Comparison of ENCODE assay signal across 1 cellular context in the genomic region with DNA sequence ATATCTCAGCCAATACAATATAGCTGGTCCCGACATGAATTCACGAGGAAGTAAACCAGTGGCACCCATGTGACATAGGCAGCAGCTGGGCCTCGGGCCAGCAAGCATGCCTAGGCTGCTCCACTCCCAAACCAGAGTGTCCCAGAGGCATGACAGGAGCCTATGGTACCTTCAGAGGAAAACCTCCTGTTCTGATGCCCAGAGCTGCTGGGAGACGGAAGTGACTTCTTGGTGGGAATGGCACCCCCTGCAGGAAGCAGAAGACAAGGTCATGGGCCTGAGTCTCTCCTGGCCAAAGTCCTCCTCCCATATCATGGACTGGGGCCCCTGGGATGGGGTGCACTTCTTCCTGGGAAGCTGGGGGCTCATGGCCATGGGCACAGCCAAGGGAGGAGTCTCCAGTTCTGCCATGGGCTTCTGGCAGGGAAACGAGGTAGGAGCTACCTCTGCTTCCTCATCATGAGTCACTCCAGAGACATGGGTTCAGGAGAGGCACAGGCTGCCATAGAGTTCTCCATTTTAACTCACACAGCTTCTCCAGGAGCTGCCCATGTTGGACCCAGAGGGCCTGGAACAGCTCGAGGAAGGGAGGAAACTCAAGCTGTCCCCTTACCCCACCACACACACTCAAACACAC.
TF ChIP-seq lines count a peak whose summit lies in the region.

No MANE protein-coding gene starts in this region.

TF ChIP-seq in HEK293, 187 proteins besides CTCF, POLR2A, EP300 and RAD21 (continued from another document):
- TF ChIP-seq, protein P1, sequence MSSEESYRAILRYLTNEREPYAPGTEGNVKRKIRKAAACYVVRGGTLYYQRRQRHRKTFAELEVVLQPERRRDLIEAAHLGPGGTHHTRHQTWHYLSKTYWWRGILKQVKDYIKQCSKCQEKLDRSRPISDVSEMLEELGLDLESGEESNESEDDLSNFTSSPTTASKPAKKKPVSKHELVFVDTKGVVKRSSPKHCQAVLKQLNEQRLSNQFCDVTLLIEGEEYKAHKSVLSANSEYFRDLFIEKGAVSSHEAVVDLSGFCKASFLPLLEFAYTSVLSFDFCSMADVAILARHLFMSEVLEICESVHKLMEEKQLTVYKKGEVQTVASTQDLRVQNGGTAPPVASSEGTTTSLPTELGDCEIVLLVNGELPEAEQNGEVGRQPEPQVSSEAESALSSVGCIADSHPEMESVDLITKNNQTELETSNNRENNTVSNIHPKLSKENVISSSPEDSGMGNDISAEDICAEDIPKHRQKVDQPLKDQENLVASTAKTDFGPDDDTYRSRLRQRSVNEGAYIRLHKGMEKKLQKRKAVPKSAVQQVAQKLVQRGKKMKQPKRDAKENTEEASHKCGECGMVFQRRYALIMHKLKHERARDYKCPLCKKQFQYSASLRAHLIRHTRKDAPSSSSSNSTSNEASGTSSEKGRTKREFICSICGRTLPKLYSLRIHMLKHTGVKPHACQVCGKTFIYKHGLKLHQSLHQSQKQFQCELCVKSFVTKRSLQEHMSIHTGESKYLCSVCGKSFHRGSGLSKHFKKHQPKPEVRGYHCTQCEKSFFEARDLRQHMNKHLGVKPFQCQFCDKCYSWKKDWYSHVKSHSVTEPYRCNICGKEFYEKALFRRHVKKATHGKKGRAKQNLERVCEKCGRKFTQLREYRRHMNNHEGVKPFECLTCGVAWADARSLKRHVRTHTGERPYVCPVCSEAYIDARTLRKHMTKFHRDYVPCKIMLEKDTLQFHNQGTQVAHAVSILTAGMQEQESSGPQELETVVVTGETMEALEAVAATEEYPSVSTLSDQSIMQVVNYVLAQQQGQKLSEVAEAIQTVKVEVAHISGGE (tag by site-specific recombination; conservative IDR thresholded peaks at IDR 0.05; ENCODE audit: low read depth) = no peak
- no peak for TF ChIP-seq ZNF623 (tag by site-specific recombination; IDR thresholded peaks at IDR 0.05)
- no peak for TF ChIP-seq ZBTB44 (tag by site-specific recombination; IDR thresholded peaks at IDR 0.05)
- no peak for TF ChIP-seq ZNF629 (tag by site-specific recombination; IDR thresholded peaks at IDR 0.05)
- TF ChIP-seq ZNF37A (tag by site-specific recombination; IDR thresholded peaks at IDR 0.05) = no peak
